18 cellular contexts compared by ENCODE assay signal in the genomic region with DNA sequence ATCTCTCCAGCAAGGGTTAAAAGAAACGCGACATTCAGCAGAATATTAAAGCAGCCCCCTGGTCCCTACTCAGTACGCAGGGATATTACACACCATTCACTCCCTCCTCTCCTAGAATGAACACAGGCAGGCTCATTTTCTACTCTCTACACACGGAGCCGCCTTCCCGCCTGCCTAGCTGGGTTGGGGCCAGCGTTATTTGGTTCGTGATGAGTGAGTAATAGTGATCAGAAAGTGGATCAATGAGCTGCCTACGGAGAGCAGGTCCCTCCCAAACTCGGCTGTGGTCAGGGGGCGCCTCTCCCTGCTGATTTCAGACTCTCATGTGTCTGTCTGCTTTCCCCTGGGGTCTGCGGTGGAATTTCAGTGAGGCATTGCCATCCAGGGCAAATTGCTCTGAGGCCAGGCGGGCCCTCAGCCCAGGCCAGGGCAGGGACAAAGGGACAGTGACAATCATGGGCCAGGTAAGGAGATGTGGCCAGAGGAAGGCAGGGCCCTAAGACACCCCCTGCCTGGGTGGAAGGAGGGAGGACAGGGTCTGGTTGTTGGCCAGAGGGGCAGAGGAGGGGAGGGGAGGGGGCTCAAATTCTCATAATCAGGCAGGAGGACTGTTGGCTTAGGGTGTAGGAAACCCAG. TPM values are rescaled to one million over a fixed set of nuclear protein-coding genes. Genes with fewer than 3 reads are reported as not detected.
DNase-seq lines count a peak whose midpoint lies in the region; ATAC-seq lines count a peak whose summit lies in the region.
"Had no signal": no experiment of that assay in that cellular context is flagged by ENCODE, and none has a peak within 500 bp of the region (broad histone marks: within the 10 kb centered on the region; RNA-seq: fewer than 3 reads in every experiment).

No MANE protein-coding gene starts in this region.

- H3K4me2 ChIP-seq in trophoblast cell (ENCODE audit: low read length) = peak overlapping the region; percentile 94

- H3K9ac ChIP-seq in adipocyte (ENCODE audit: low read length) = no peak overlapping the region
- no peak overlapping the region for H3K9ac ChIP-seq in iPS-15b (ENCODE audit: low read depth, low read length)
- H3K9ac ChIP-seq in trophoblast cell (ENCODE audit: low read length) = no peak overlapping the region

- H3K36me3 ChIP-seq in adipocyte (ENCODE audit: control insufficient read depth, insufficient read depth, low read length, severe bottlenecking) (no peaks in the 10 kb centered on the region), iPS-15b (ENCODE audit: control insufficient read depth, insufficient read depth, low read length) (no peaks in the 10 kb centered on the region), trophoblast cell (ENCODE audit: control insufficient read depth in 1 of 2, insufficient read depth in 2 of 2, low read length in 2 of 2) (no peaks in the 10 kb centered on the region)
- H3K36me3 ChIP-seq: brain microvascular endothelial cell, thyroid gland had no signal

- peaks cover 45% of the 10 kb centered on the region for H3K4me1 Mint-ChIP-seq in T-helper 1 cell treated with Interleukin-12 subunit alpha and Interleukin-12 subunit beta and Interleukin-4 antibody, amounts not matched to agents 30 μg/mL and 1 μg/mL, for 36 hours (ENCODE audit: low read depth)

- H3K14ac ChIP-seq in trophoblast cell (ENCODE audit: low read length) = no peak overlapping the region

- no peak overlapping the region for H4K12ac ChIP-seq in trophoblast cell (ENCODE audit: low read depth, low read length)

- peaks cover 51% of the 10 kb centered on the region for H3K27me3 Mint-ChIP-seq in T-helper 1 cell treated with Interleukin-12 subunit alpha and Interleukin-12 subunit beta and Interleukin-4 antibody, amounts not matched to agents 30 μg/mL and 1 μg/mL, for 36 hours (ENCODE audit: low read depth)

- no peak overlapping the region for H3K23ac ChIP-seq in trophoblast cell (ENCODE audit: low read length)

- H3K4me3 Mint-ChIP-seq in T-helper 1 cell treated with Interleukin-12 subunit alpha and Interleukin-12 subunit beta and Interleukin-4 antibody, amounts not matched to agents 30 μg/mL and 1 μg/mL, for 36 hours = peak overlapping the region; percentile 62
- H3K4me3 Mint-ChIP-seq: natural killer cell had no signal

- H3K4me3 ChIP-seq in adipocyte (ENCODE audit: low read length) (peak overlapping the region; percentile 84), iPS-15b (ENCODE audit: low read depth, low read length) (peak overlapping the region; percentile 70), trophoblast cell (ENCODE audit: low read depth, low read length) (no peak overlapping the region)
- H3K4me3 ChIP-seq: thyroid gland had no signal

- peaks cover 14% of the 10 kb centered on the region for H3K4me1 ChIP-seq in adipocyte (ENCODE audit: control insufficient read depth, insufficient read depth, low read length)
- H3K4me1 ChIP-seq in iPS-15b (ENCODE audit: control insufficient read depth, insufficient read depth, low read length) = peaks cover 2% of the 10 kb centered on the region
- peaks cover 9 to 15% of the 10 kb centered on the region in 2 experiments for H3K4me1 ChIP-seq in trophoblast cell (ENCODE audit: control insufficient read depth in 1 of 2, insufficient read depth in 2 of 2, low read length in 2 of 2)

- H2AFZ ChIP-seq in trophoblast cell (ENCODE audit: insufficient read depth, low read length, poor library complexity) = no peak overlapping the region

- no peaks in the 10 kb centered on the region for H3K79me2 ChIP-seq in trophoblast cell (ENCODE audit: control insufficient read depth, insufficient read depth, low read length, poor library complexity)

- H3K79me1 ChIP-seq in trophoblast cell (ENCODE audit: low read length) = no peaks in the 10 kb centered on the region

- DNase-seq in T-helper 1 cell (no peak), adipocyte (ENCODE audit: low read depth) (no peak), trophoblast cell (no peak), RKO (ENCODE audit: low spot score) (no peak)
- no peak for DNase-seq in stimulated activated CD4-positive, alpha-beta T cell treated with anti-CD3 and anti-CD28 coated beads, Interleukin-2, amount 100 ng/mL, for 48 hours
- DNase-seq: activated naive CD4-positive, alpha-beta T cell treated with anti-CD3 and anti-CD28 coated beads, Interleukin-2, amount 50 U/mL, for 16 hours; activated T-cell treated with anti-CD3 and anti-CD28 coated beads for 4 hours; brain microvascular endothelial cell; natural killer cell; NCI-H1417 treated with DMSO at 0.1 percent for 48 hours; stimulated activated naive CD4-positive, alpha-beta T cell; thyroid gland had no signal

- no peak overlapping the region for H3K18ac ChIP-seq in trophoblast cell (ENCODE audit: low read length)

- no peak overlapping the region for H3K27ac ChIP-seq in trophoblast cell (ENCODE audit: low read depth, low read length)
- H3K27ac ChIP-seq: brain microvascular endothelial cell, C4-2B, SK-N-MC, thyroid gland had no signal

- H4K91ac ChIP-seq in trophoblast cell (ENCODE audit: low read depth, low read length) = no peak overlapping the region

- H4K8ac ChIP-seq in trophoblast cell (ENCODE audit: low read depth, low read length) = no peak overlapping the region

- H3K9me3 ChIP-seq in adipocyte (ENCODE audit: control insufficient read depth, low read length) (no peaks in the 10 kb centered on the region), iPS-15b (ENCODE audit: control insufficient read depth, insufficient read depth, low read length) (no peaks in the 10 kb centered on the region), trophoblast cell (ENCODE audit: insufficient read depth, low read depth, low read length) (peaks cover 1% of the 10 kb centered on the region)
- H3K9me3 ChIP-seq: thyroid gland had no signal

- H2BK12ac ChIP-seq in trophoblast cell (ENCODE audit: low read length) = no peak overlapping the region

- no peak for ATAC-seq in GM18861 (IDR thresholded peaks at IDR 0.05; ENCODE audit: unreplicated experiment)
- ATAC-seq: natural killer cell, Panc1 had no signal

- WGBS in trophoblast cell (ENCODE audit: extremely low coverage, insufficient coverage, insufficient read length) = no CpG with 5 or more reads among the region's 13 CpGs

- no peak overlapping the region for H3K4ac ChIP-seq in trophoblast cell (ENCODE audit: low read depth, low read length)

- peaks cover 3% of the 10 kb centered on the region for H3K27me3 ChIP-seq in adipocyte (replicated peaks; ENCODE audit: control insufficient read depth, insufficient read depth, low read length)
- peaks cover 59% of the 10 kb centered on the region for H3K27me3 ChIP-seq in iPS-15b (ENCODE audit: control insufficient read depth, insufficient read depth, low read length)
- H3K27me3 ChIP-seq in trophoblast cell (ENCODE audit: insufficient read depth, low read length) = peaks cover 15% of the 10 kb centered on the region
- H3K27me3 ChIP-seq: thyroid gland had no signal

- H2AK5ac ChIP-seq in trophoblast cell (ENCODE audit: low read length) = no peak overlapping the region

- no peak overlapping the region for H2BK120ac ChIP-seq in trophoblast cell (ENCODE audit: insufficient read depth, low read length, poor library complexity)

- H3K27ac Mint-ChIP-seq in T-helper 1 cell treated with Interleukin-12 subunit alpha and Interleukin-12 subunit beta and Interleukin-4 antibody, amounts not matched to agents 30 μg/mL and 1 μg/mL, for 36 hours = no peak overlapping the region
- H3K27ac Mint-ChIP-seq: natural killer cell had no signal

- no peak overlapping the region for H2BK5ac ChIP-seq in trophoblast cell (ENCODE audit: low read depth, low read length, poor library complexity)

- H3K36me3 Mint-ChIP-seq in T-helper 1 cell treated with Interleukin-12 subunit alpha and Interleukin-12 subunit beta and Interleukin-4 antibody, amounts not matched to agents 30 μg/mL and 1 μg/mL, for 36 hours (ENCODE audit: low read depth) = no peaks in the 10 kb centered on the region
- H3K36me3 Mint-ChIP-seq: natural killer cell had no signal

- H3K9me3 Mint-ChIP-seq in T-helper 1 cell treated with Interleukin-12 subunit alpha and Interleukin-12 subunit beta and Interleukin-4 antibody, amounts not matched to agents 30 μg/mL and 1 μg/mL, for 36 hours = no peaks in the 10 kb centered on the region
- H3K9me3 Mint-ChIP-seq: natural killer cell had no signal

RNA-seq across cellular contexts. Expression of a gene that starts 2.9 kb away (rescaled TPM):
- polyA plus RNA-seq in trophoblast cell (2013) = 0.65 and 0.82 TPM in 2 replicates
